35 cellular contexts compared by ENCODE assay signal in the genomic region with DNA sequence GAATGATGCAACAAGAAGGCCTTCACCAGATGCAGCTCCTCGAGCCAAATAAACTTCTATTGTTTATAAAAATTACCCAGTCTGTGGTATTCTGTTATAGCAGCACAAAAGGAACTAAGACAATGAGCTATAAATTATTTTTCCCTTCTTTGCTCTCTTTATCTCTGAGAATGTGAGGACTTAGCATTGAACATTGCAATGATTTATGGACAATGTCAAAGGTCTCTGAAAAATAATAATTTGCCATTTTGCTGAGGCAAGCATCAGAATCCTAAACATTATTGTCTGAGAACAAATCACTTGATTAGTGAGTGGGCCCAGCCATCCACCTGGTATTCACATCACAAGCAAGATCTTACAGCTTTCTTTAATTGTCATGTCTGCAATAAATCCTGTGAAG.
"Had no signal": no experiment of that assay in that cellular context is flagged by ENCODE, and none has a peak within 500 bp of the region (broad histone marks: within the 10 kb centered on the region; RNA-seq: fewer than 3 reads in every experiment).

No MANE protein-coding gene starts in this region.

- H3K4me2 ChIP-seq: KMS-11 had no signal

- DNase-seq: Karpas-422, Kasumi-1, MG63, MM.1S, MV-4-11, NCI-H1048, NCI-H1092, NCI-H1092 treated with DMSO at 0.1 percent for 48 hours, NCI-H1105, NCI-H1417, NCI-H1417 treated with DMSO at 0.1 percent for 48 hours, NCI-H1436, NCI-H1436 treated with DMSO at 0.1 percent for 48 hours, NCI-H146, NCI-H1694, NCI-H1694 treated with DMSO at 0.1 percent for 48 hours, NCI-H187, NCI-H1930, NCI-H2029, NCI-H2029 treated with DMSO at 0.1 percent for 48 hours, NCI-H2081, NCI-H2081 treated with DMSO at 0.1 percent for 48 hours, NCI-H2107, NCI-H2171, NCI-H2171 treated with DMSO at 0.1 percent for 48 hours, NCI-H226, NCI-H345, NCI-H446, NCI-H446 treated with DMSO at 0.1 percent for 48 hours, NCI-H510A, NCI-H510A treated with DMSO at 0.1 percent for 48 hours, NCI-H524, NCI-H524 treated with DMSO at 0.1 percent for 48 hours, NCI-H526 had no signal

- H3K9me3 ChIP-seq: MG63 had no signal

- H3K27ac ChIP-seq: KMS-11 had no signal

- H3K27me3 ChIP-seq: MG63 had no signal

- H3K9ac ChIP-seq: KMS-11 had no signal

- H3K4me3 ChIP-seq: MG63 had no signal

- H3K36me3 ChIP-seq: MG63 had no signal
